Comparison of ENCODE assay signal across 8 cellular contexts in the genomic region with DNA sequence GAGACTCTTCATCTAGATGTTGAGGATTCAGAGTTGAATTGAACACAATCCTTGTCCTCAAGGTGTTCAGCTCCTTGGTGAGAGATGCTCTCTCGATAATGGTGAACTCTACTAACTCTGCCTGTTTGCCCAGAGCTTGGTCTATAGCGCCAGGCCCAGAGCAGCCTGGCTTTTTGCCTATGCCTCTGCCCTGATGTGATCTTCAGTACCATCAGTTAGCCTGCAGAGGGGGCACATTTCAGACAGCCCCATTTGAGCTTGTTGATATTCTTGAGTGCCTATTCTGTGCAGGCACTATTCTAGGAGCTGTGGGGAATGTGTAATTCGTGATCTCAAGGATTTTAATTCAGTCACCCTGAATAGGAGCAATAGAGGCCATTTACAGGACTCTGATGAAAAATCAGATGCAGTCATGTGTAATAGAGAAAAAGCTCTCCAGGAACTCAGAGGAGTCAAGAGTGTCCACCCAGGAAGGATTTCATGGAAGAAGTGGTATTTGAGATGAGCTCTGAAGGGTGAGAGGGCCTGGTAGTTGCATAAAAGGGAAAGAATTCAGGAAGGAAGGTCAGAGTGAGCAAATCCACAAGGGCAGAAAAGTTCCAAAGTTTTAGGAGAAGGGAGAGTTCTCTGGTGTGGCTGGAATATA. TPM values are rescaled to one million over a fixed set of nuclear protein-coding genes. Genes with fewer than 3 reads are reported as not detected.
DNase-seq lines count a peak whose midpoint lies in the region; ATAC-seq, FAIRE-seq and TF ChIP-seq lines count a peak whose summit lies in the region.

No MANE protein-coding gene starts in this region.

- H3K9me3 ChIP-seq in keratinocyte (ENCODE audit: control insufficient read depth, low read depth, low read length): no peaks in the 10 kb centered on the region

- H3K4me1 ChIP-seq in keratinocyte (ENCODE audit: control insufficient read depth, extremely low read depth, insufficient read depth, low read length): no peaks in the 10 kb centered on the region

- H3K4me3 ChIP-seq in keratinocyte (ENCODE audit: control insufficient read depth in 2 of 3, extremely low read depth in 1 of 3, insufficient read depth in 2 of 3, low read depth in 1 of 3, low read length in 3 of 3): no peak overlapping the region

- H3K4me1 Mint-ChIP-seq in activated naive CD8-positive, alpha-beta T cell treated with anti-CD3 and anti-CD28 coated beads, Interleukin-2, amount 10 ng/mL, durations not matched to agents 7 days and 5 days: peaks cover 7% of the 10 kb centered on the region

- H3K9me3 Mint-ChIP-seq in activated naive CD8-positive, alpha-beta T cell treated with anti-CD3 and anti-CD28 coated beads, Interleukin-2, amount 10 ng/mL, durations not matched to agents 7 days and 5 days: no peaks in the 10 kb centered on the region

- H3K36me3 Mint-ChIP-seq in activated naive CD8-positive, alpha-beta T cell treated with anti-CD3 and anti-CD28 coated beads, Interleukin-2, amount 10 ng/mL, durations not matched to agents 7 days and 5 days: peaks cover 24% of the 10 kb centered on the region

- no peak overlapping the region for H3K4me2 ChIP-seq in keratinocyte (ENCODE audit: control insufficient read depth, extremely low read depth, insufficient read depth, low read depth, low read length)

- no peaks in the 10 kb centered on the region for H3K27me3 Mint-ChIP-seq in activated naive CD8-positive, alpha-beta T cell treated with anti-CD3 and anti-CD28 coated beads, Interleukin-2, amount 10 ng/mL, durations not matched to agents 7 days and 5 days

- H3K4me3 Mint-ChIP-seq in activated naive CD8-positive, alpha-beta T cell treated with anti-CD3 and anti-CD28 coated beads, Interleukin-2, amount 10 ng/mL, durations not matched to agents 7 days and 5 days: no peak overlapping the region

- H3K79me2 ChIP-seq in keratinocyte (ENCODE audit: control insufficient read depth, insufficient read depth, low read length): no peaks in the 10 kb centered on the region

- DNase-seq in activated T-cell treated with anti-CD3 and anti-CD28 coated beads, Interleukin-2, amount 50 U/mL, for 1 hour: peak; percentile 41
- no peak for DNase-seq in activated T-cell treated with anti-CD3 and anti-CD28 coated beads, Interleukin-2, amount 50 U/mL, for 48 hours
- DNase-seq in NAMALWA (ENCODE audit: low spot score) (peak; percentile 80), keratinocyte (ENCODE audit: low read depth, low spot score) (no peak), KG1 (lab: John Stamatoyannopoulos, UW) (no peak)
- DNase-seq in activated naive CD8-positive, alpha-beta T cell treated with anti-CD3 and anti-CD28 coated beads, Interleukin-2, amount 10 ng/mL, durations not matched to agents 7 days and 5 days: peak; percentile 26

- H3K27ac Mint-ChIP-seq in activated naive CD8-positive, alpha-beta T cell treated with anti-CD3 and anti-CD28 coated beads, Interleukin-2, amount 10 ng/mL, durations not matched to agents 7 days and 5 days: no peak overlapping the region

- dilution Hi-C loops in keratinocyte (cut with MboI; ENCODE audit: extremely low pct_ligation_motif_present, low sequenced_read_pairs): no loop called here

- ATAC-seq in activated naive CD8-positive, alpha-beta T cell treated with anti-CD3 and anti-CD28 coated beads, Interleukin-2, amount 10 ng/mL, durations not matched to agents 7 days and 5 days (ENCODE audit: low read depth): peak; percentile 67
- ATAC-seq in HG03039 (IDR thresholded peaks at IDR 0.05; ENCODE audit: unreplicated experiment): no peak
- no peak for ATAC-seq in HG03460 (IDR thresholded peaks at IDR 0.05; ENCODE audit: unreplicated experiment)

- H3K9ac ChIP-seq in keratinocyte (ENCODE audit: control insufficient read depth, extremely low read depth, insufficient read depth, low read length): no peak overlapping the region

- H3K9me1 ChIP-seq in keratinocyte (ENCODE audit: control insufficient read depth, extremely low read depth, insufficient read depth, low read length): no peaks in the 10 kb centered on the region

- H2AFZ ChIP-seq in keratinocyte (ENCODE audit: control insufficient read depth, low read length): no peak overlapping the region

- peak; percentile 56 to 69 (median 64) for TF ChIP-seq CTCF in keratinocyte (optimal IDR thresholded peaks at IDR 0.05 in 1 of 3, IDR thresholded peaks at IDR 0.05 in 1 of 3, conservative IDR thresholded peaks at IDR 0.05 in 1 of 3; ENCODE audit: extremely low read depth in 1 of 3, insufficient read depth in 2 of 3, low read length in 3 of 3)

- H4K20me1 ChIP-seq in keratinocyte (ENCODE audit: control insufficient read depth, extremely low read depth, insufficient read depth, low read length): no peaks in the 10 kb centered on the region

- peak; percentile 34 for FAIRE-seq in keratinocyte (lab: Jason Lieb, UNC)

- H3K27ac ChIP-seq in keratinocyte (ENCODE audit: control insufficient read depth, insufficient read depth, low read length): no peak overlapping the region

- H3K27me3 ChIP-seq in keratinocyte (ENCODE audit: control insufficient read depth, extremely low read depth, insufficient read depth, low read length): no peaks in the 10 kb centered on the region

- peaks cover 57 to 62% of the 10 kb centered on the region in 2 experiments for H3K36me3 ChIP-seq in keratinocyte (ENCODE audit: control insufficient read depth in 2 of 2, extremely low read depth in 1 of 2, insufficient read depth in 2 of 2, low read length in 2 of 2)

- POLR2A ChIA-PET in activated naive CD8-positive, alpha-beta T cell treated with anti-CD3 and anti-CD28 coated beads, Interleukin-2, amount 10 ng/mL, durations not matched to agents 7 days and 5 days (lab: Charles Lee): interaction anchor here (1.0 to 2.5 kb wide), 3 partner anchors 8 to 12 kb away, joined by 4 to 7 read pairs (median 7); no protein-coding TSS in a partner anchor

RNA-seq across cellular contexts. Expression of gene GTPBP1, which starts 19.3 kb away (rescaled TPM):
- 10 to 100 TPM; 98.6 TPM for total RNA-seq in activated naive CD8-positive, alpha-beta T cell treated with anti-CD3 and anti-CD28 coated beads, Interleukin-2, amount 10 ng/mL, durations not matched to agents 7 days and 5 days
- 9.7 to 19.8 TPM (median 16.3 TPM) in 3 replicates for polyA plus RNA-seq in keratinocyte
- 28.5 TPM for polyA plus RNA-seq in keratinocyte (2011; ENCODE audit: low read depth)
- 7.8 and 12.9 TPM in 2 replicates for polyA plus RNA-seq in keratinocyte (2011; cell fraction: cytosol; rRNA removed)
- 28.5 and 32.0 TPM in 2 replicates for polyA plus RNA-seq in keratinocyte (2011; cell fraction: nucleus; rRNA removed)
- polyA plus RNA-seq in keratinocyte (2012; ENCODE audit: low replicate concordance): 15.9 and 21.3 TPM in 2 replicates
- polyA minus RNA-seq in keratinocyte: 26.2 to 57.6 TPM (median 36.7 TPM) in 3 replicates
- polyA minus RNA-seq in keratinocyte (2011; cell fraction: cytosol; rRNA and poly(A)+ RNA removed): 16.3 TPM
- polyA minus RNA-seq in keratinocyte (2011; cell fraction: nucleus; rRNA and poly(A)+ RNA removed): 19.1 and 20.2 TPM in 2 replicates

RNA-seq across cellular contexts. Expression of gene JOSD1, which starts 24.3 kb away (rescaled TPM):
- 10 to 100 TPM; 59.1 to 61.6 TPM for total RNA-seq in activated naive CD8-positive, alpha-beta T cell treated with anti-CD3 and anti-CD28 coated beads, Interleukin-2, amount 10 ng/mL, durations not matched to agents 7 days and 5 days
- 23.8 to 40.7 TPM (median 32.6 TPM) in 3 replicates for polyA plus RNA-seq in keratinocyte
- 6.0 TPM for polyA plus RNA-seq in keratinocyte (2011; ENCODE audit: low read depth)
- polyA plus RNA-seq in keratinocyte (2011; cell fraction: cytosol; rRNA removed): 29.7 and 32.1 TPM in 2 replicates
- 39.0 and 39.2 TPM in 2 replicates for polyA plus RNA-seq in keratinocyte (2011; cell fraction: nucleus; rRNA removed)
- polyA plus RNA-seq in keratinocyte (2012; ENCODE audit: low replicate concordance): 20.6 and 34.6 TPM in 2 replicates
- 23.5 to 56.9 TPM (median 33.5 TPM) in 3 replicates for polyA minus RNA-seq in keratinocyte
- 38.6 TPM for polyA minus RNA-seq in keratinocyte (2011; cell fraction: cytosol; rRNA and poly(A)+ RNA removed)
- polyA minus RNA-seq in keratinocyte (2011; cell fraction: nucleus; rRNA and poly(A)+ RNA removed): 19.1 and 31.5 TPM in 2 replicates

RNA-seq across cellular contexts. Expression of gene SUN2, which starts 30.7 kb away (rescaled TPM):
- 100 to 1,000 TPM; 607 to 626 TPM for total RNA-seq in activated naive CD8-positive, alpha-beta T cell treated with anti-CD3 and anti-CD28 coated beads, Interleukin-2, amount 10 ng/mL, durations not matched to agents 7 days and 5 days
- 15.9 to 23.2 TPM (median 21.9 TPM) in 3 replicates for polyA plus RNA-seq in keratinocyte
- 27.4 TPM for polyA plus RNA-seq in keratinocyte (2011; ENCODE audit: low read depth)
- 4.7 and 7.9 TPM in 2 replicates for polyA plus RNA-seq in keratinocyte (2011; cell fraction: cytosol; rRNA removed)
- 40.0 and 46.0 TPM in 2 replicates for polyA plus RNA-seq in keratinocyte (2011; cell fraction: nucleus; rRNA removed)
- polyA plus RNA-seq in keratinocyte (2012; ENCODE audit: low replicate concordance): 22.5 and 30.2 TPM in 2 replicates
- polyA minus RNA-seq in keratinocyte: 34.9 to 94.3 TPM (median 45.6 TPM) in 3 replicates
- polyA minus RNA-seq in keratinocyte (2011; cell fraction: cytosol; rRNA and poly(A)+ RNA removed): 35.5 TPM
- polyA minus RNA-seq in keratinocyte (2011; cell fraction: nucleus; rRNA and poly(A)+ RNA removed): 72.8 and 78.4 TPM in 2 replicates

RNA-seq across cellular contexts. Expression of gene TOMM22, which starts 43.3 kb away (rescaled TPM):
- 10 to 100 TPM; 58.7 to 60.4 TPM for total RNA-seq in activated naive CD8-positive, alpha-beta T cell treated with anti-CD3 and anti-CD28 coated beads, Interleukin-2, amount 10 ng/mL, durations not matched to agents 7 days and 5 days
- polyA plus RNA-seq in keratinocyte: 45.3 to 85.6 TPM (median 81.8 TPM) in 3 replicates
- polyA plus RNA-seq in keratinocyte (2011; ENCODE audit: low read depth): 22.0 TPM
- 55.9 and 94.3 TPM in 2 replicates for polyA plus RNA-seq in keratinocyte (2011; cell fraction: cytosol; rRNA removed)
- polyA plus RNA-seq in keratinocyte (2011; cell fraction: nucleus; rRNA removed): 23.1 and 24.1 TPM in 2 replicates
- polyA plus RNA-seq in keratinocyte (2012; ENCODE audit: low replicate concordance): 48.1 and 71.8 TPM in 2 replicates
- 20.3 to 50.9 TPM (median 35.2 TPM) in 3 replicates for polyA minus RNA-seq in keratinocyte
- 41.4 TPM for polyA minus RNA-seq in keratinocyte (2011; cell fraction: cytosol; rRNA and poly(A)+ RNA removed)
- 5.1 and 9.5 TPM in 2 replicates for polyA minus RNA-seq in keratinocyte (2011; cell fraction: nucleus; rRNA and poly(A)+ RNA removed)

Comparison
In these comparisons a context has a peak if more than half of its experiments do, and no peak if none do; other contexts are left out.
1. DNase-seq: peak in activated T-cell treated with anti-CD3 and anti-CD28 coated beads, Interleukin-2, amount 50 U/mL, for 1 hour (single experiment), NAMALWA (single experiment) and activated naive CD8-positive, alpha-beta T cell treated with anti-CD3 and anti-CD28 coated beads, Interleukin-2, amount 10 ng/mL, durations not matched to agents 7 days and 5 days (single experiment); none in activated T-cell treated with anti-CD3 and anti-CD28 coated beads, Interleukin-2, amount 50 U/mL, for 48 hours (0 of 2), keratinocyte (single experiment) and KG1 (single experiment).